19 cellular contexts compared by ENCODE assay signal in genomic region chr2:74188696-74189095, GRCh38.
"Had no signal": no experiment of that assay in that cellular context is flagged by ENCODE, and none has a peak within 500 bp of the region (broad histone marks: within the 10 kb centered on the region; RNA-seq: fewer than 3 reads in every experiment).

No MANE protein-coding gene starts in this region.

- FAIRE-seq: endothelial cell of umbilical vein, frontal cortex, pancreas had no signal

- H2AFZ ChIP-seq: hepatocyte had no signal

- H3K9me3 ChIP-seq: esophagus muscularis mucosa, pancreas, tibial artery had no signal

- H3K36me3 ChIP-seq: esophagus muscularis mucosa, pancreas, tibial artery had no signal

- ATAC-seq: activated naive CD4-positive, alpha-beta T cell treated with anti-CD3 and anti-CD28 coated beads, Interleukin-2, amount 50 U/mL, for 72 hours; activated T-helper 17 cell treated with anti-CD3 and anti-CD28 coated beads, Interleukin-2, amount 50 U/mL, for 72 hours had no signal

- H3K27me3 ChIP-seq: esophagus muscularis mucosa, pancreas, tibial artery had no signal

- H3K27ac ChIP-seq: hepatocyte, pancreas, tibial artery had no signal

- H3K4me2 ChIP-seq: hepatocyte had no signal

- H3K4me3 ChIP-seq: esophagus muscularis mucosa, hepatocyte, pancreas, tibial artery had no signal

- H3K79me2 ChIP-seq: hepatocyte had no signal

- DNase-seq: activated CD4-positive, alpha-beta T cell treated with anti-CD3 and anti-CD28 coated beads, Interleukin-2, amount 50 U/mL, for 4 hours; activated CD8-positive, alpha-beta memory T cell treated with anti-CD3 and anti-CD28 coated beads for 24 hours; activated CD8-positive, alpha-beta memory T cell treated with anti-CD3 and anti-CD28 coated beads, Interleukin-2, amount 50 U/mL, for 4 hours; activated T-cell treated with anti-CD3 and anti-CD28 coated beads, Interleukin-2, amount 50 U/mL, for 24 hours; aorta; caudate nucleus; dermis blood vessel endothelial cell; effector memory CD4-positive, alpha-beta T cell; glutamatergic neuron; pancreas; stimulated activated CD4-positive, alpha-beta T cell treated with anti-CD3 and anti-CD28 coated beads, Interleukin-12 subunit alpha, Interleukin-12 subunit beta, amount 100 ng/mL, for 4 hours; substantia nigra; tibial artery had no signal

- H3K4me1 ChIP-seq: tibial artery had no signal
